Comparison of ENCODE assay signal across 26 cellular contexts in genomic region chr7:74410772-74411171, GRCh38. TPM values are rescaled to one million over a fixed set of nuclear protein-coding genes. Genes with fewer than 3 reads are reported as not detected.
"Had no signal": no experiment of that assay in that cellular context is flagged by ENCODE, and none has a peak within 500 bp of the region (broad histone marks: within the 10 kb centered on the region; RNA-seq: fewer than 3 reads in every experiment).

No MANE protein-coding gene starts in this region.

- H3K9me3 Mint-ChIP-seq: naive B cell; naive thymus-derived CD8-positive, alpha-beta T cell; natural killer cell treated with Interleukin-12 subunit alpha and Interleukin-12 subunit beta and Interleukin-15 and Interleukin-18, amount 100 ng/mL, for 72 hours; nephron progenitor cell; neural crest cell; stimulated activated memory B cell treated with anti-CD40 and anti-IgM and Interleukin-4, amounts not matched to agents 10 μg/mL and 1 μg/mL and 100 μg/mL, for 72 hours; stimulated activated naive CD8-positive, alpha-beta T cell treated with anti-CD3 and anti-CD28 coated beads, Interleukin-15, amount 100 ng/mL, for 72 hours; type B pancreatic cell had no signal

- H3K27me3 Mint-ChIP-seq: stimulated activated naive CD8-positive, alpha-beta T cell treated with anti-CD3 and anti-CD28 coated beads, Interleukin-15, amount 100 ng/mL, for 72 hours; type B pancreatic cell had no signal

- H3K4me3 Mint-ChIP-seq: naive B cell; naive thymus-derived CD8-positive, alpha-beta T cell; natural killer cell treated with Interleukin-12 subunit alpha and Interleukin-12 subunit beta and Interleukin-15 and Interleukin-18, amount 100 ng/mL, for 72 hours; nephron progenitor cell; neural crest cell; stimulated activated memory B cell treated with anti-CD40 and anti-IgM and Interleukin-4, amounts not matched to agents 10 μg/mL and 1 μg/mL and 100 μg/mL, for 72 hours; stimulated activated naive CD8-positive, alpha-beta T cell treated with anti-CD3 and anti-CD28 coated beads, Interleukin-15, amount 100 ng/mL, for 72 hours; type B pancreatic cell had no signal

- H3K36me3 ChIP-seq: neutrophil, pancreas, spleen, thoracic aorta, thyroid gland, transverse colon, upper lobe of right lung, uterus had no signal

- H3K4me3 ChIP-seq: pancreas, psoas muscle, skin epidermis, smooth muscle cell, spleen, thoracic aorta, thyroid gland, transverse colon, upper lobe of right lung, uterus had no signal

- H3K36me3 Mint-ChIP-seq: naive B cell; naive thymus-derived CD8-positive, alpha-beta T cell; natural killer cell treated with Interleukin-12 subunit alpha and Interleukin-12 subunit beta and Interleukin-15 and Interleukin-18, amount 100 ng/mL, for 72 hours; type B pancreatic cell had no signal

- H3K27ac Mint-ChIP-seq: nephron progenitor cell; stimulated activated memory B cell treated with anti-CD40 and anti-IgM and Interleukin-4, amounts not matched to agents 10 μg/mL and 1 μg/mL and 100 μg/mL, for 72 hours; stimulated activated naive CD8-positive, alpha-beta T cell treated with anti-CD3 and anti-CD28 coated beads, Interleukin-15, amount 100 ng/mL, for 72 hours; type B pancreatic cell had no signal

- H3K4me1 ChIP-seq: pancreas, psoas muscle, spleen, thyroid gland, transverse colon, upper lobe of right lung, uterus had no signal

- FAIRE-seq: pancreas had no signal

- H3K27ac ChIP-seq: neutrophil, pancreas, psoas muscle, skin epidermis, spleen, thoracic aorta, thyroid gland, transverse colon, upper lobe of right lung, uterus had no signal

- H3K4me2 ChIP-seq: smooth muscle cell had no signal

- H3K9me3 ChIP-seq: neutrophil, pancreas, psoas muscle, spleen, thoracic aorta, thyroid gland, transverse colon, upper lobe of right lung, uterus had no signal

- H3K27me3 ChIP-seq: neutrophil, pancreas, spleen, thyroid gland, upper lobe of right lung, uterus had no signal

- H3K4me1 Mint-ChIP-seq: naive B cell; naive thymus-derived CD8-positive, alpha-beta T cell; neural crest cell; stimulated activated naive CD8-positive, alpha-beta T cell treated with anti-CD3 and anti-CD28 coated beads, Interleukin-15, amount 100 ng/mL, for 72 hours had no signal

- DNase-seq: naive B cell; naive thymus-derived CD8-positive, alpha-beta T cell; nephron progenitor cell; pancreas; psoas muscle; spleen; stimulated activated CD4-positive, alpha-beta T cell treated with anti-CD3 and anti-CD28 coated beads, Interleukin-12 subunit alpha, Interleukin-12 subunit beta, amount 100 ng/mL, for 4 hours; stimulated activated CD4-positive, alpha-beta T cell treated with anti-CD3 and anti-CD28 coated beads, Interleukin-1b, Interleukin-23, amount 100 ng/mL, for 48 hours; stimulated activated CD4-positive, alpha-beta T cell treated with anti-CD3 and anti-CD28 coated beads, Interleukin-4, amount 100 ng/mL, for 1 hour; stimulated activated CD4-positive, alpha-beta T cell treated with anti-CD3 and anti-CD28 coated beads, Interleukin-4, amount 100 ng/mL, for 4 hours; stimulated activated CD8-positive, alpha-beta memory T cell treated with anti-CD3 and anti-CD28 coated beads, Interleukin-4, amount 100 ng/mL, for 48 hours; stimulated activated naive CD4-positive, alpha-beta T cell; stimulated activated naive CD8-positive, alpha-beta T cell treated with anti-CD3 and anti-CD28 coated beads, Interleukin-15, amount 100 ng/mL, for 72 hours; stimulated activated naive CD8-positive, alpha-beta T cell treated with anti-CD3 and anti-CD28 coated beads, Interleukin-15, Interleukin-2, amounts not matched to agents 100 U/mL and 50 U/mL, for 24 hours; thyroid gland; transverse colon; upper lobe of right lung; uterus had no signal

RNA-seq across cellular contexts. Expression of gene GTF2IRD1, which starts 42.9 kb away (rescaled TPM):
- total RNA-seq: natural killer cell treated with Interleukin-12 subunit alpha and Interleukin-12 subunit beta and Interleukin-15 and Interleukin-18, amount 100 ng/mL, for 72 hours had no signal
- polyA plus RNA-seq: naive thymus-derived CD8-positive, alpha-beta T cell had no signal
